In the genomic region with DNA sequence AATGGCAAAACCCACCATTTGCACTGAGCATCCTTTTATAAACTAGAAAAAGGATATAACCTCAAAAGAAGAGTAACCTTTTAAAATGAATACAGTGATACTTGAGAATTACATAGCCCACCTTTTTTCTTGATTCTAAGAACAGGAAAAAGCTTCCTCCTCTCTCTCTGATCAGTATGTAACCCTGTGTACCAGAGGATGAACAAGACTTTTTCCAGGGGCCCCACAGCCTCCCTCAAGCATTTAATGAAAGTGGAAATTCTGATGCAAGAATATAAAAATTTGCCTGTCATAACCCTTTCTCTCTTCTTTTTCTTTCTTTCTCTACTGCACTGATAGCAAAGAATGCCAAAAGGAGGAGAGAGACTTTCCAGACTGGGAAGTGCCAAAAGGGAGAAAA, we compare ENCODE assay signal across 17 cellular contexts.
DNase-seq lines count a peak whose midpoint lies in the region; ATAC-seq, FAIRE-seq and TF ChIP-seq lines count a peak whose summit lies in the region.
"Had no signal": no experiment of that assay in that cellular context is flagged by ENCODE, and none has a peak within 500 bp of the region (broad histone marks: within the 10 kb centered on the region; RNA-seq: fewer than 3 reads in every experiment).

No MANE protein-coding gene starts in this region.

- no peak for ATAC-seq in K562

- no peaks in the 10 kb centered on the region for H3K9me3 Mint-ChIP-seq in activated CD4-positive, alpha-beta memory T cell treated with anti-CD3 and anti-CD28 coated beads for 36 hours
- H3K9me3 Mint-ChIP-seq in activated CD4-positive, alpha-beta memory T cell treated with anti-CD3 and anti-CD28 coated beads, Interleukin-2, amount 10 ng/mL, durations not matched to agents 7 days and 5 days, result no peaks in the 10 kb centered on the region
- H3K9me3 Mint-ChIP-seq: CD4-positive, alpha-beta T cell had no signal

- peak overlapping the region; percentile 6; the same call in 1 of the 2 replicates for H2AFZ ChIP-seq in K562 (ENCODE audit: low read depth, low read length)

- no peak for TF ChIP-seq RAD21 in K562 (CRISPR knock-in tag; conservative IDR thresholded peaks at IDR 0.05 in 1 of 2, IDR thresholded peaks at IDR 0.05 in 1 of 2)

- no peaks in the 10 kb centered on the region for H3K27me3 ChIP-seq in K562 (ENCODE audit: control insufficient read depth in 2 of 2, insufficient read depth in 2 of 2, low read length in 2 of 2)

- no peaks in the 10 kb centered on the region for H3K9me1 ChIP-seq in K562 (ENCODE audit: control insufficient read depth, insufficient read depth, low read length)

- no peak overlapping the region for H3K27ac ChIP-seq in K562 (ENCODE audit: extremely low read depth, low read depth, low read length)

- H3K9ac ChIP-seq in K562 (ENCODE audit: insufficient read depth in 1 of 2, low read depth in 2 of 2, low read length in 2 of 2), result no peak overlapping the region

- peak; percentile 44 for DNase-seq in activated CD4-positive, alpha-beta memory T cell treated with anti-CD3 and anti-CD28 coated beads for 36 hours
- DNase-seq in activated CD4-positive, alpha-beta memory T cell treated with anti-CD3 and anti-CD28 coated beads, Interleukin-2, amount 10 ng/mL, durations not matched to agents 7 days and 5 days, result no peak
- DNase-seq in stimulated activated CD4-positive, alpha-beta T cell treated with anti-CD3 and anti-CD28 coated beads, Interleukin-15, amount 100 ng/mL, for 24 hours, result peak; percentile 38
- no peak for DNase-seq in stimulated activated CD4-positive, alpha-beta T cell treated with anti-CD3 and anti-CD28 coated beads, Interleukin-12 subunit alpha, Interleukin-12 subunit beta, amount 100 ng/mL, for 4 hours
- DNase-seq in K562 (ENCODE audit: extremely low read depth in 1 of 4, low spot score in 3 of 4) (no peak), mucosa of gallbladder (ENCODE audit: low spot score) (no peak), T-helper 2 cell (no peak)
- DNase-seq: BE2C; Caco-2; CD4-positive, alpha-beta T cell; DMS153; GF-D8; H7; NCI-H1417 treated with DMSO at 0.1 percent for 48 hours; NCI-H2029; NCI-H345; NCI-H526 had no signal

- POLR2A ChIA-PET in activated CD4-positive, alpha-beta memory T cell treated with anti-CD3 and anti-CD28 coated beads for 36 hours (lab: Charles Lee), result interaction anchor here (1.0 kb wide), 1 partner anchor 9 kb away, joined by 3 read pairs; no protein-coding TSS in a partner anchor
- POLR2A ChIA-PET in activated CD4-positive, alpha-beta memory T cell treated with anti-CD3 and anti-CD28 coated beads, Interleukin-2, amount 10 ng/mL, durations not matched to agents 7 days and 5 days (lab: Charles Lee), result interaction anchor here (1.4 kb wide), 1 partner anchor 50 kb away, joined by 4 read pairs; a partner anchor contains a TSS
- POLR2A ChIA-PET in K562 (lab: Yijun Ruan, JAX), result interaction anchor here (1.0 to 6.8 kb wide), 2 partner anchors 84 to 145 kb away, joined by 3 to 89 read pairs; a partner anchor contains a TSS

- H4K20me1 ChIP-seq in K562 (replicated peaks; ENCODE audit: control insufficient read depth, insufficient read depth, low read length), result no peaks in the 10 kb centered on the region

- no peak for TF ChIP-seq POLR2A in K562 (conservative IDR thresholded peaks at IDR 0.05)

- H3K9me3 ChIP-seq in K562 (replicated peaks; ENCODE audit: control insufficient read depth, insufficient read depth, low read depth, low read length), result peaks cover under 1% of the 10 kb centered on the region; the same call in 1 of the 2 replicates
- H3K9me3 ChIP-seq: BE2C, Caco-2 had no signal

- in situ Hi-C loops in K562 (cut with MboI), result no loop called here

- no peak overlapping the region for H3K4me2 ChIP-seq in K562 (ENCODE audit: insufficient read depth, low read length)

- no peaks in the 10 kb centered on the region for H3K36me3 ChIP-seq in K562 (ENCODE audit: control insufficient read depth, insufficient read depth, low read length)
- H3K36me3 ChIP-seq: BE2C had no signal

- no peak for TF ChIP-seq CTCF in K562 (IDR thresholded peaks at IDR 0.05 in 2 of 3, conservative IDR thresholded peaks at IDR 0.05 in 1 of 3; ENCODE audit: insufficient read depth in 2 of 3, low read depth in 1 of 3, low read length in 3 of 3)

- intact Hi-C loops in activated CD4-positive, alpha-beta memory T cell treated with anti-CD3 and anti-CD28 coated beads for 36 hours (cut with micrococcal nuclease), result loop anchor here (1.0 kb wide), 1 partner anchor 8 kb away; no protein-coding TSS in a partner anchor
- intact Hi-C loops in K562 (cut with micrococcal nuclease), result no loop called here

- no peaks in the 10 kb centered on the region for H3K36me3 Mint-ChIP-seq in activated CD4-positive, alpha-beta memory T cell treated with anti-CD3 and anti-CD28 coated beads for 36 hours
- no peaks in the 10 kb centered on the region for H3K36me3 Mint-ChIP-seq in activated CD4-positive, alpha-beta memory T cell treated with anti-CD3 and anti-CD28 coated beads, Interleukin-2, amount 10 ng/mL, durations not matched to agents 7 days and 5 days (ENCODE audit: low read depth)

- H3K4me1 ChIP-seq in K562 (replicated peaks in 1 of 2; ENCODE audit: control insufficient read depth in 2 of 2, insufficient read depth in 2 of 2, low read length in 2 of 2), result peaks cover 4 to 54% of the 10 kb centered on the region in 2 experiments; a peak in 4 of 5 replicates

- no peaks in the 10 kb centered on the region for H3K79me2 ChIP-seq in K562 (ENCODE audit: control insufficient read depth, insufficient read depth, low read length)

- H3K4me3 Mint-ChIP-seq in activated CD4-positive, alpha-beta memory T cell treated with anti-CD3 and anti-CD28 coated beads for 36 hours, result no peak overlapping the region
- no peak overlapping the region for H3K4me3 Mint-ChIP-seq in activated CD4-positive, alpha-beta memory T cell treated with anti-CD3 and anti-CD28 coated beads, Interleukin-2, amount 10 ng/mL, durations not matched to agents 7 days and 5 days
- H3K4me3 Mint-ChIP-seq: CD4-positive, alpha-beta T cell had no signal

- H3K4me3 ChIP-seq in K562, result no peak overlapping the region

- H3K27me3 Mint-ChIP-seq in activated CD4-positive, alpha-beta memory T cell treated with anti-CD3 and anti-CD28 coated beads for 36 hours, result no peaks in the 10 kb centered on the region
- H3K27me3 Mint-ChIP-seq in activated CD4-positive, alpha-beta memory T cell treated with anti-CD3 and anti-CD28 coated beads, Interleukin-2, amount 10 ng/mL, durations not matched to agents 7 days and 5 days, result no peaks in the 10 kb centered on the region

- H3K27ac Mint-ChIP-seq in activated CD4-positive, alpha-beta memory T cell treated with anti-CD3 and anti-CD28 coated beads for 36 hours, result peak overlapping the region; percentile 55
- no peak overlapping the region for H3K27ac Mint-ChIP-seq in activated CD4-positive, alpha-beta memory T cell treated with anti-CD3 and anti-CD28 coated beads, Interleukin-2, amount 10 ng/mL, durations not matched to agents 7 days and 5 days
- H3K27ac Mint-ChIP-seq: CD4-positive, alpha-beta T cell had no signal

- CTCF ChIA-PET in activated CD4-positive, alpha-beta memory T cell treated with anti-CD3 and anti-CD28 coated beads for 36 hours (lab: Charles Lee), result no interaction called here
- CTCF ChIA-PET in activated CD4-positive, alpha-beta memory T cell treated with anti-CD3 and anti-CD28 coated beads, Interleukin-2, amount 10 ng/mL, durations not matched to agents 7 days and 5 days (lab: Charles Lee), result no interaction called here
- CTCF ChIA-PET in K562 (lab: Yijun Ruan, JAX; ENCODE audit: low intra/inter-chr PET ratio), result no interaction called here

- TF ChIP-seq EP300 in K562 (IDR thresholded peaks at IDR 0.05; ENCODE audit: low read length), result no peak

- BruUV-seq in K562 (replicated peaks; lab: Mats Ljungman, UMichigan), result no TSS peak

- H3K4me1 Mint-ChIP-seq in activated CD4-positive, alpha-beta memory T cell treated with anti-CD3 and anti-CD28 coated beads for 36 hours (ENCODE audit: low read depth), result peaks cover 30% of the 10 kb centered on the region
- H3K4me1 Mint-ChIP-seq in activated CD4-positive, alpha-beta memory T cell treated with anti-CD3 and anti-CD28 coated beads, Interleukin-2, amount 10 ng/mL, durations not matched to agents 7 days and 5 days, result peaks cover 26% of the 10 kb centered on the region

- no peak for FAIRE-seq in K562 (lab: Jason Lieb, UNC)

TF ChIP-seq in K562, 482 proteins besides CTCF, POLR2A, EP300 and RAD21:
- TF ChIP-seq CBFA2T3 (IDR thresholded peaks at IDR 0.05) (no peak), ZNF644 (tag; IDR thresholded peaks at IDR 0.05; ENCODE audit: low read depth) (0 out of 2 replicates have a peak, but pooled peaks have one; percentile 5)

Comparison
In these comparisons a context has a peak if more than half of its experiments do, and no peak if none do; other contexts are left out.
1. DNase-seq: peak in activated CD4-positive, alpha-beta memory T cell treated with anti-CD3 and anti-CD28 coated beads for 36 hours (single experiment) and stimulated activated CD4-positive, alpha-beta T cell treated with anti-CD3 and anti-CD28 coated beads, Interleukin-15, amount 100 ng/mL, for 24 hours (single experiment); none in activated CD4-positive, alpha-beta memory T cell treated with anti-CD3 and anti-CD28 coated beads, Interleukin-2, amount 10 ng/mL, durations not matched to agents 7 days and 5 days (single experiment), stimulated activated CD4-positive, alpha-beta T cell treated with anti-CD3 and anti-CD28 coated beads, Interleukin-12 subunit alpha, Interleukin-12 subunit beta, amount 100 ng/mL, for 4 hours (single experiment), K562 (0 of 4), mucosa of gallbladder (single experiment) and T-helper 2 cell (0 of 5).